In genomic region chr16:72921620-72922019, GRCh38 we compare ENCODE assay signal across 8 cellular contexts.
A peak's percentile ranks its signal among the peaks of the same experiment; 100 is the strongest.
DNase-seq lines count a peak whose midpoint lies in the region; ATAC-seq and TF ChIP-seq lines count a peak whose summit lies in the region.

No MANE protein-coding gene starts in this region.

- no peaks in the 10 kb centered on the region for H3K27me3 ChIP-seq in SK-N-SH (ENCODE audit: insufficient read depth)

- peak in 1 of 2 experiments; percentile 58; a peak in 2 of 4 replicates for TF ChIP-seq EP300 in SK-N-SH (IDR thresholded peaks at IDR 0.05; ENCODE audit: borderline replicate concordance in 1 of 2, low read depth in 1 of 2, low read length in 1 of 2)

- peaks cover 14 to 30% of the 10 kb centered on the region in 2 experiments; a peak in 3 of 4 replicates for H3K4me1 ChIP-seq in SK-N-SH (ENCODE audit: control insufficient read depth in 1 of 2, insufficient read depth in 2 of 2, low read depth in 1 of 2, low read length in 1 of 2)

- no peak overlapping the region; the same call in 1 of the 2 replicates for H2AFZ ChIP-seq in SK-N-SH (ENCODE audit: low read depth)

- no peaks in the 10 kb centered on the region for H3K9me2 ChIP-seq in SK-N-SH

- H3K36me3 ChIP-seq in SK-N-SH (replicated peaks in 1 of 2; ENCODE audit: control insufficient read depth in 1 of 2, insufficient read depth in 2 of 2, low read length in 1 of 2) = no peaks in the 10 kb centered on the region

- peak; percentile 36 for TF ChIP-seq RAD21 in SK-N-SH (IDR thresholded peaks at IDR 0.05; ENCODE audit: low read length)

- CTCF ChIA-PET in SK-N-SH (lab: Yijun Ruan, JAX) = interaction anchor here (0.8 to 4.9 kb wide), 6 partner anchors 11 to 726 kb away, joined by 3 to 19 read pairs (median 4); no protein-coding TSS in a partner anchor

- 18% methylated on average over 12 of the region's 15 CpGs for WGBS in SK-N-SH (ENCODE audit: low lambda C conversion rate)

- peak overlapping the region; percentile 43 to 95; a peak in 3 of 4 replicates for H3K27ac ChIP-seq in SK-N-SH (ENCODE audit: low read depth in 2 of 2, low read length in 1 of 2)

- no peaks in the 10 kb centered on the region for H3K9me3 ChIP-seq in SK-N-SH

- peak overlapping the region; percentile 42; the same call in 1 of the 2 replicates for H3K9ac ChIP-seq in SK-N-SH

- POLR2A ChIA-PET in SK-N-SH (lab: Yijun Ruan, JAX) = interaction anchor here (1.1 to 1.6 kb wide), 3 partner anchors 10 to 25 kb away, joined by 3 to 5 read pairs (median 3); no protein-coding TSS in a partner anchor

- H3K4me2 ChIP-seq in SK-N-SH = peak overlapping the region; percentile 80

- DNase-seq in NCI-H2081 (lab: John Stamatoyannopoulos, UW) = peak; percentile 63 to 85
- no peak for DNase-seq in NCI-H2081 treated with DMSO at 0.1 percent for 48 hours (lab: John Stamatoyannopoulos, UW)
- peak; percentile 89 for DNase-seq in SK-N-SH
- peak; percentile 57 for DNase-seq in fibroblast of villous mesenchyme (ENCODE audit: low read depth)
- no peak for DNase-seq in skeletal muscle cell (ENCODE audit: low read depth)
- DNase-seq in superior temporal gyrus (ENCODE audit: extremely low spot score) = no peak
- DNase-seq in HK-2 (ENCODE audit: unreplicated experiment) = no peak

- no peaks in the 10 kb centered on the region for H3F3A ChIP-seq in SK-N-SH (replicated peaks; ENCODE audit: insufficient read depth)

- H3K79me2 ChIP-seq in SK-N-SH (ENCODE audit: insufficient read depth) = peaks cover 86% of the 10 kb centered on the region; the same call in 1 of the 2 replicates

- no peaks in the 10 kb centered on the region for H4K20me1 ChIP-seq in SK-N-SH (ENCODE audit: insufficient read depth)

- no peak for TF ChIP-seq CTCF in SK-N-SH (IDR thresholded peaks at IDR 0.05)
- TF ChIP-seq CTCF in fibroblast of villous mesenchyme (IDR thresholded peaks at IDR 0.05; ENCODE audit: insufficient read depth, low read depth, low read length) = no peak

- H3K4me3 ChIP-seq in SK-N-SH (ENCODE audit: low read depth in 2 of 2, low read length in 1 of 2) (peak overlapping the region; percentile 34 to 53), fibroblast of villous mesenchyme (ENCODE audit: low read depth, low read length) (peak overlapping the region; percentile 19), skeletal muscle cell (ENCODE audit: low read depth, low read length) (peak overlapping the region; percentile 9)

- ATAC-seq in GM19463 (IDR thresholded peaks at IDR 0.05; ENCODE audit: unreplicated experiment) = no peak

TF ChIP-seq in SK-N-SH, 30 proteins besides CTCF, POLR2A, EP300 and RAD21:
- TF ChIP-seq USF1 (IDR thresholded peaks at IDR 0.05; ENCODE audit: borderline replicate concordance, low read depth) = no peak
- no peak for TF ChIP-seq SMC3 (IDR thresholded peaks at IDR 0.05; ENCODE audit: low read depth, low read length)
- TF ChIP-seq ELF1 (IDR thresholded peaks at IDR 0.05) = no peak
- no peak for TF ChIP-seq MEF2A (IDR thresholded peaks at IDR 0.05; ENCODE audit: borderline replicate concordance, low read depth)
- TF ChIP-seq MXI1 (IDR thresholded peaks at IDR 0.05; ENCODE audit: low read depth, low read length) = peak; percentile 75
- peak; percentile 69 for TF ChIP-seq NFIC (IDR thresholded peaks at IDR 0.05; ENCODE audit: borderline replicate concordance)
- TF ChIP-seq SIN3A (IDR thresholded peaks at IDR 0.05; ENCODE audit: borderline replicate concordance, low read depth, low read length) = no peak
- TF ChIP-seq GABPA (IDR thresholded peaks at IDR 0.05; ENCODE audit: low read depth) = no peak
- TF ChIP-seq CHD2 (IDR thresholded peaks at IDR 0.05; ENCODE audit: low read length, partially characterized antibody) = peak; percentile 41
- no peak for TF ChIP-seq RFX5 (IDR thresholded peaks at IDR 0.05; ENCODE audit: low read length)
- no peak for TF ChIP-seq USF2 (IDR thresholded peaks at IDR 0.05; ENCODE audit: borderline replicate concordance, low read depth, low read length)
- no peak for TF ChIP-seq RXRA (IDR thresholded peaks at IDR 0.05; ENCODE audit: borderline replicate concordance, low read depth)
- TF ChIP-seq MAX (IDR thresholded peaks at IDR 0.05; ENCODE audit: low read depth) = peak; percentile 55; the same call in 1 of the 2 replicates
- TF ChIP-seq TAF1 (IDR thresholded peaks at IDR 0.05; ENCODE audit: borderline replicate concordance, low read depth, low read length) = no peak
- peak; percentile 31; the same call in 1 of the 2 replicates for TF ChIP-seq TCF12 (IDR thresholded peaks at IDR 0.05)
- TF ChIP-seq YY1 (IDR thresholded peaks at IDR 0.05; ENCODE audit: low read depth) = 0 out of 2 replicates have a peak, but pooled peaks have one; percentile 52
- no peak for TF ChIP-seq EZH2phosphoT487 (IDR thresholded peaks at IDR 0.05; ENCODE audit: borderline replicate concordance, low read depth)
- TF ChIP-seq RCOR1 (IDR thresholded peaks at IDR 0.05; ENCODE audit: low read length) = no peak; the same call in 1 of the 2 replicates
- no peak for TF ChIP-seq POLR2AphosphoS5 (IDR thresholded peaks at IDR 0.05; ENCODE audit: low read depth, low read length)
- TF ChIP-seq PBX3 (IDR thresholded peaks at IDR 0.05) = no peak
- TF ChIP-seq FOXJ3 (CRISPR knock-in tag; IDR thresholded peaks at IDR 0.05) = no peak
- no peak for TF ChIP-seq JUND (IDR thresholded peaks at IDR 0.05)
- TF ChIP-seq GATA2 (CRISPR knock-in tag; IDR thresholded peaks at IDR 0.05) = no peak
- TF ChIP-seq REST (IDR thresholded peaks at IDR 0.05; ENCODE audit: low read depth, low read length) = no peak

Comparison
In these comparisons a context has a peak if more than half of its experiments do, and no peak if none do; other contexts are left out.
1. DNase-seq: peak in NCI-H2081 (2 of 2), SK-N-SH (single experiment) and fibroblast of villous mesenchyme (single experiment); none in NCI-H2081 treated with DMSO at 0.1 percent for 48 hours (single experiment), skeletal muscle cell (single experiment), superior temporal gyrus (single experiment) and HK-2 (single experiment).
2. Peak in every context shown above with its lines, with median percentiles within 50 percentile points of each other: H3K4me3 ChIP-seq.